Comparison of ENCODE assay signal across 9 cellular contexts in the genomic region with DNA sequence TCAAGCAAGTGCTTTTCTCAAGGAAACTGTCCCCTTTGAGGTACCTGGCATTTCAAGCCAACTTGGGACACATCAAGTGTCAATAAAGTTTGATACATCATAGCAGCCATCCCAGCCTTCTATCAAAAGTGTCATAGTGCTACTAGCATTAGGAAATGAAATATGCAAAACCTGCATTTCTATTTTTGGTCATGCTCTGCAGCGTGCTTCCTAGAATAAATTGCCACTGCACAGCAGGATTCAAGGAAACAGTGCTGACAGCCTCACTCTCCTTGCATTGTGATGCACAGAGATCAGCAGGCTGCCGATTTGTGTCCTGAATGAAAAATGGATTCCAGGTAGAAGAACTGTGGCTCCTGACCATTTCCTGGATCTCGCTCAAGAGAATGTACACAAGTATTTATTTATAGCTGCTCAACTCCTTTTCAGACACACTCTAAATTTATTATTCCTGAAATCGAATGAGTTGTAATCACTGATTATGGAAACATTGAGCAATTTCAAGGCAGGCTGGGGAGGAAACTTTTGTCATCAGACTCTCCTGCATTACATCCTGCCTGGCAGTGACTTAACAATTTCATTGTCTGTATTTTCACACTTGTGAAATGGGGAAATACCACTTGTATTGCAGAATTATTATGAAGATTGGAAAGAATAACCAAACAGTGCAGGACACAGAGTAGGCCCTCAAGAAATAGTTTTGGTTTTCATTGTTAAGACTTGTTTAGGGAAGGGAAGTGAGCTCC.
DNase-seq lines count a peak whose midpoint lies in the region; ATAC-seq, FAIRE-seq and TF ChIP-seq lines count a peak whose summit lies in the region.
"Had no signal": no experiment of that assay in that cellular context is flagged by ENCODE, and none has a peak within 500 bp of the region (broad histone marks: within the 10 kb centered on the region; RNA-seq: fewer than 3 reads in every experiment).

No MANE protein-coding gene starts in this region.

- H4K91ac ChIP-seq in mesenchymal stem cell (ENCODE audit: low read length), result peak overlapping the region; percentile 81

- no peaks in the 10 kb centered on the region for H3K9me3 ChIP-seq in mesenchymal stem cell (ENCODE audit: control insufficient read depth, low read length)

- H2AK5ac ChIP-seq in mesenchymal stem cell (ENCODE audit: low read length, severe bottlenecking), result peak overlapping the region; percentile 79

- H2BK15ac ChIP-seq in mesenchymal stem cell (ENCODE audit: low read depth, poor library complexity, severe bottlenecking), result no peak overlapping the region

- H4K8ac ChIP-seq in mesenchymal stem cell (ENCODE audit: low read length), result peak overlapping the region; percentile 78

- no peak overlapping the region for H2AFZ ChIP-seq in mesenchymal stem cell (ENCODE audit: low read depth, low read length)

- H3K18ac ChIP-seq in mesenchymal stem cell (ENCODE audit: low read depth in 1 of 2, low read length in 2 of 2), result peak overlapping the region; percentile 81 to 86

- peak overlapping the region; percentile 98 for H3K27ac Mint-ChIP-seq in MCF 10A (ENCODE audit: low read depth, unreplicated experiment)
- H3K27ac Mint-ChIP-seq in effector memory CD8-positive, alpha-beta T cell, result no peak overlapping the region

- H3K4me3 ChIP-seq in mesenchymal stem cell (ENCODE audit: insufficient read depth in 1 of 2, low read depth in 1 of 2, low read length in 2 of 2), result no peak overlapping the region

- no peaks in the 10 kb centered on the region for H3K9me3 Mint-ChIP-seq in MCF 10A (ENCODE audit: unreplicated experiment)
- H3K9me3 Mint-ChIP-seq in effector memory CD8-positive, alpha-beta T cell, result peaks cover 0 to 6% of the 10 kb centered on the region in 2 donors

- DNase-seq in CD1c-positive myeloid dendritic cell (ENCODE audit: extremely low spot score) (peak; percentile 87), M059J (ENCODE audit: low read depth) (peak; percentile 45), MCF 10A (ENCODE audit: unreplicated experiment) (peak; percentile 82), mesenchymal stem cell (peak; percentile 82), cortex of kidney (lab: John Stamatoyannopoulos, UW) (no peak), urothelium cell line (ENCODE audit: low spot score) (no peak)
- DNase-seq in effector memory CD8-positive, alpha-beta T cell, result no peak
- DNase-seq: activated CD4-positive, alpha-beta T cell treated with anti-CD3 and anti-CD28 coated beads for 1 hour had no signal

- H3K23ac ChIP-seq in mesenchymal stem cell (ENCODE audit: low read length in 2 of 2), result no peak overlapping the region

- CTCF ChIA-PET in MCF 10A (lab: Yijun Ruan, JAX), result no interaction called here

- 75% methylated on average over 2 of the region's 4 CpGs for WGBS in mesenchymal stem cell

- H3K27ac ChIP-seq in mesenchymal stem cell (ENCODE audit: low read length, poor library complexity, severe bottlenecking), result peak overlapping the region; percentile 99

- H2BK12ac ChIP-seq in mesenchymal stem cell (ENCODE audit: low read length in 2 of 2), result peak overlapping the region; percentile 65 to 81

- H3K36me3 Mint-ChIP-seq in MCF 10A (ENCODE audit: insufficient read depth, unreplicated experiment), result peaks cover 7% of the 10 kb centered on the region
- H3K36me3 Mint-ChIP-seq in effector memory CD8-positive, alpha-beta T cell (ENCODE audit: insufficient read depth), result peaks cover 3% of the 10 kb centered on the region

- peak overlapping the region; percentile 45 for H2BK120ac ChIP-seq in mesenchymal stem cell (ENCODE audit: low read depth, low read length)

- ATAC-seq in effector memory CD8-positive, alpha-beta T cell (replicated peaks), result no peak
- ATAC-seq in GM21423 (IDR thresholded peaks at IDR 0.05; ENCODE audit: unreplicated experiment), result no peak

- peaks cover 23% of the 10 kb centered on the region for H3K4me1 ChIP-seq in mesenchymal stem cell (ENCODE audit: control insufficient read depth, insufficient read depth, low read depth, low read length)

- H3K79me1 ChIP-seq in mesenchymal stem cell (replicated peaks; ENCODE audit: low read length, poor library complexity, severe bottlenecking), result no peaks in the 10 kb centered on the region

- no peak for FAIRE-seq in urothelium cell line (lab: Jason Lieb, UNC)

- no peak overlapping the region for H3K4me3 Mint-ChIP-seq in MCF 10A (ENCODE audit: unreplicated experiment)
- H3K4me3 Mint-ChIP-seq in effector memory CD8-positive, alpha-beta T cell, result no peak overlapping the region

- peak overlapping the region; percentile 58 to 91 for H3K4ac ChIP-seq in mesenchymal stem cell (ENCODE audit: low read depth in 1 of 2, low read length in 2 of 2)

- no peaks in the 10 kb centered on the region for H3K27me3 Mint-ChIP-seq in MCF 10A (ENCODE audit: insufficient read depth, unreplicated experiment)
- no peaks in the 10 kb centered on the region for H3K27me3 Mint-ChIP-seq in effector memory CD8-positive, alpha-beta T cell

- H3K4me1 Mint-ChIP-seq in MCF 10A (ENCODE audit: insufficient read depth, unreplicated experiment), result peaks cover 39% of the 10 kb centered on the region
- H3K4me1 Mint-ChIP-seq in effector memory CD8-positive, alpha-beta T cell (ENCODE audit: low read depth in 2 of 2), result no peaks in the 10 kb centered on the region

- H2BK5ac ChIP-seq in mesenchymal stem cell (ENCODE audit: low read depth, low read length, poor library complexity, severe bottlenecking), result no peak overlapping the region

- H3K36me3 ChIP-seq in mesenchymal stem cell (ENCODE audit: control insufficient read depth in 1 of 2, insufficient read depth in 2 of 2, low read depth in 1 of 2, low read length in 2 of 2), result peaks cover 0 to 8% of the 10 kb centered on the region in 2 experiments

- H3K27me3 ChIP-seq in mesenchymal stem cell (ENCODE audit: control insufficient read depth in 1 of 2, insufficient read depth in 1 of 2, low read length in 2 of 2), result no peaks in the 10 kb centered on the region

- intact Hi-C loops in MCF 10A (cut with micrococcal nuclease), result loop anchor here (2.0 to 10.0 kb wide), 2 partner anchors 47 to 73 kb away; no protein-coding TSS in a partner anchor

- no peak for TF ChIP-seq CTCF in MCF 10A (IDR thresholded peaks at IDR 0.05; ENCODE audit: unreplicated experiment)

- BruUV-seq in MCF 10A (replicated peaks; lab: Mats Ljungman, UMichigan), result no TSS peak

- H3K9ac ChIP-seq in mesenchymal stem cell (ENCODE audit: low read length), result peak overlapping the region; percentile 80

- POLR2A ChIA-PET in MCF 10A (lab: Yijun Ruan, JAX), result interaction anchor here (0.6 to 3.4 kb wide), 4 partner anchors 10 to 45 kb away, joined by 3 to 17 read pairs (median 4); no protein-coding TSS in a partner anchor

- H3K4me2 ChIP-seq in mesenchymal stem cell (ENCODE audit: low read length, poor library complexity, severe bottlenecking), result peak overlapping the region; percentile 25

- H3K14ac ChIP-seq in mesenchymal stem cell (ENCODE audit: low read length in 2 of 2), result peak overlapping the region in 1 of 2 experiments; percentile 68

Comparison
In these comparisons a context has a peak if more than half of its experiments do, and no peak if none do; other contexts are left out.
1. DNase-seq: peak in CD1c-positive myeloid dendritic cell (single experiment), M059J (single experiment), MCF 10A (single experiment) and mesenchymal stem cell (single experiment); none in effector memory CD8-positive, alpha-beta T cell (0 of 3), cortex of kidney (single experiment) and urothelium cell line (single experiment).